ENCODE assay signal across 28 cellular contexts in genomic region chr13:47518530-47518929, GRCh38.
"Had no signal": no experiment of that assay in that cellular context is flagged by ENCODE, and none has a peak within 500 bp of the region (broad histone marks: within the 10 kb centered on the region; RNA-seq: fewer than 3 reads in every experiment).

No MANE protein-coding gene starts in this region.

- H3K27me3 ChIP-seq: esophagus squamous epithelium, gastrocnemius medialis, heart right ventricle, left lung had no signal

- H3K9me3 ChIP-seq: gastrocnemius medialis had no signal

- ATAC-seq: effector memory CD8-positive, alpha-beta T cell; esophagus mucosa; gastrocnemius medialis; heart right ventricle; left cardiac atrium; left lung; left ventricle myocardium superior; lower lobe of right lung; mucosa of descending colon; naive thymus-derived CD8-positive, alpha-beta T cell had no signal

- H3K36me3 Mint-ChIP-seq: naive thymus-derived CD8-positive, alpha-beta T cell had no signal

- H3K27me3 Mint-ChIP-seq: dendritic cell treated with granulocyte-macrophage colony-stimulating factor and Interleukin-4, amounts not matched to agents 40 ng/mL and 50 ng/mL, for 4 days; effector memory CD8-positive, alpha-beta T cell; naive B cell; naive thymus-derived CD8-positive, alpha-beta T cell had no signal

- H3K36me3 ChIP-seq: esophagus squamous epithelium, gastrocnemius medialis, heart right ventricle, left lung, lower lobe of right lung had no signal

- H3K4me1 ChIP-seq: esophagus squamous epithelium, gastrocnemius medialis, left lung, lower lobe of right lung had no signal

- H3K4me3 ChIP-seq: esophagus squamous epithelium, gastrocnemius medialis, heart right ventricle, left lung, lower lobe of right lung, mucosa of descending colon had no signal

- H3K27ac Mint-ChIP-seq: dendritic cell treated with granulocyte-macrophage colony-stimulating factor and Interleukin-4, amounts not matched to agents 40 ng/mL and 50 ng/mL, for 4 days; effector memory CD8-positive, alpha-beta T cell; endodermal cell; mesothelial cell of epicardium; naive B cell; naive thymus-derived CD8-positive, alpha-beta T cell had no signal

- H3K4me3 Mint-ChIP-seq: dendritic cell treated with granulocyte-macrophage colony-stimulating factor and Interleukin-4, amounts not matched to agents 40 ng/mL and 50 ng/mL, for 4 days; effector memory CD8-positive, alpha-beta T cell; endodermal cell; mesothelial cell of epicardium; naive B cell; naive thymus-derived CD8-positive, alpha-beta T cell had no signal

- DNase-seq: cortex of kidney; effector CD8-positive, alpha-beta T cell; effector memory CD8-positive, alpha-beta T cell; endodermal cell; erythroblast; esophagus squamous epithelium; foreskin fibroblast; foreskin melanocyte; gastrocnemius medialis; glutamatergic neuron; head of caudate nucleus; heart right ventricle; hippocampal formation; left cardiac atrium; left lung; left ventricle myocardium superior; lower lobe of right lung; mesenchymal stem cell; mucosa of descending colon; naive B cell; naive thymus-derived CD8-positive, alpha-beta T cell had no signal

- H3K27ac ChIP-seq: epithelial cell of prostate, esophagus squamous epithelium, gastrocnemius medialis, heart right ventricle, left lung, lower lobe of right lung had no signal

- FAIRE-seq: endometrium, islet of Langerhans, keratinocyte had no signal

- H3K4me1 Mint-ChIP-seq: endodermal cell; mesothelial cell of epicardium; naive B cell; naive thymus-derived CD8-positive, alpha-beta T cell had no signal
